Comparison of ENCODE assay signal across 2 cellular contexts in genomic region chr9:131320031-131320685, GRCh38.
TF ChIP-seq lines count a peak whose summit lies in the region.

No MANE protein-coding gene starts in this region.

TF ChIP-seq in SK-N-SH, 30 proteins besides CTCF, POLR2A, EP300 and RAD21:
- TF ChIP-seq FOXM1 (IDR thresholded peaks at IDR 0.05; ENCODE audit: low read depth) = no peak
- TF ChIP-seq SIN3A (IDR thresholded peaks at IDR 0.05; ENCODE audit: borderline replicate concordance, low read depth, low read length) = no peak
- no peak for TF ChIP-seq GABPA (IDR thresholded peaks at IDR 0.05; ENCODE audit: low read depth)
- no peak for TF ChIP-seq TEAD4 (IDR thresholded peaks at IDR 0.05; ENCODE audit: borderline replicate concordance, insufficient read depth)
- TF ChIP-seq TAF1 (IDR thresholded peaks at IDR 0.05; ENCODE audit: borderline replicate concordance, low read depth, low read length) = no peak
- TF ChIP-seq, protein P1, sequence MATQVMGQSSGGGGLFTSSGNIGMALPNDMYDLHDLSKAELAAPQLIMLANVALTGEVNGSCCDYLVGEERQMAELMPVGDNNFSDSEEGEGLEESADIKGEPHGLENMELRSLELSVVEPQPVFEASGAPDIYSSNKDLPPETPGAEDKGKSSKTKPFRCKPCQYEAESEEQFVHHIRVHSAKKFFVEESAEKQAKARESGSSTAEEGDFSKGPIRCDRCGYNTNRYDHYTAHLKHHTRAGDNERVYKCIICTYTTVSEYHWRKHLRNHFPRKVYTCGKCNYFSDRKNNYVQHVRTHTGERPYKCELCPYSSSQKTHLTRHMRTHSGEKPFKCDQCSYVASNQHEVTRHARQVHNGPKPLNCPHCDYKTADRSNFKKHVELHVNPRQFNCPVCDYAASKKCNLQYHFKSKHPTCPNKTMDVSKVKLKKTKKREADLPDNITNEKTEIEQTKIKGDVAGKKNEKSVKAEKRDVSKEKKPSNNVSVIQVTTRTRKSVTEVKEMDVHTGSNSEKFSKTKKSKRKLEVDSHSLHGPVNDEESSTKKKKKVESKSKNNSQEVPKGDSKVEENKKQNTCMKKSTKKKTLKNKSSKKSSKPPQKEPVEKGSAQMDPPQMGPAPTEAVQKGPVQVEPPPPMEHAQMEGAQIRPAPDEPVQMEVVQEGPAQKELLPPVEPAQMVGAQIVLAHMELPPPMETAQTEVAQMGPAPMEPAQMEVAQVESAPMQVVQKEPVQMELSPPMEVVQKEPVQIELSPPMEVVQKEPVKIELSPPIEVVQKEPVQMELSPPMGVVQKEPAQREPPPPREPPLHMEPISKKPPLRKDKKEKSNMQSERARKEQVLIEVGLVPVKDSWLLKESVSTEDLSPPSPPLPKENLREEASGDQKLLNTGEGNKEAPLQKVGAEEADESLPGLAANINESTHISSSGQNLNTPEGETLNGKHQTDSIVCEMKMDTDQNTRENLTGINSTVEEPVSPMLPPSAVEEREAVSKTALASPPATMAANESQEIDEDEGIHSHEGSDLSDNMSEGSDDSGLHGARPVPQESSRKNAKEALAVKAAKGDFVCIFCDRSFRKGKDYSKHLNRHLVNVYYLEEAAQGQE (IDR thresholded peaks at IDR 0.05; ENCODE audit: low read depth, low read length) = no peak

TF ChIP-seq in SK-N-SH treated with all-trans-retinoic acid at 6 μM for 48 hours, 23 proteins besides CTCF, POLR2A, EP300 and RAD21:
- TF ChIP-seq, protein P2, sequence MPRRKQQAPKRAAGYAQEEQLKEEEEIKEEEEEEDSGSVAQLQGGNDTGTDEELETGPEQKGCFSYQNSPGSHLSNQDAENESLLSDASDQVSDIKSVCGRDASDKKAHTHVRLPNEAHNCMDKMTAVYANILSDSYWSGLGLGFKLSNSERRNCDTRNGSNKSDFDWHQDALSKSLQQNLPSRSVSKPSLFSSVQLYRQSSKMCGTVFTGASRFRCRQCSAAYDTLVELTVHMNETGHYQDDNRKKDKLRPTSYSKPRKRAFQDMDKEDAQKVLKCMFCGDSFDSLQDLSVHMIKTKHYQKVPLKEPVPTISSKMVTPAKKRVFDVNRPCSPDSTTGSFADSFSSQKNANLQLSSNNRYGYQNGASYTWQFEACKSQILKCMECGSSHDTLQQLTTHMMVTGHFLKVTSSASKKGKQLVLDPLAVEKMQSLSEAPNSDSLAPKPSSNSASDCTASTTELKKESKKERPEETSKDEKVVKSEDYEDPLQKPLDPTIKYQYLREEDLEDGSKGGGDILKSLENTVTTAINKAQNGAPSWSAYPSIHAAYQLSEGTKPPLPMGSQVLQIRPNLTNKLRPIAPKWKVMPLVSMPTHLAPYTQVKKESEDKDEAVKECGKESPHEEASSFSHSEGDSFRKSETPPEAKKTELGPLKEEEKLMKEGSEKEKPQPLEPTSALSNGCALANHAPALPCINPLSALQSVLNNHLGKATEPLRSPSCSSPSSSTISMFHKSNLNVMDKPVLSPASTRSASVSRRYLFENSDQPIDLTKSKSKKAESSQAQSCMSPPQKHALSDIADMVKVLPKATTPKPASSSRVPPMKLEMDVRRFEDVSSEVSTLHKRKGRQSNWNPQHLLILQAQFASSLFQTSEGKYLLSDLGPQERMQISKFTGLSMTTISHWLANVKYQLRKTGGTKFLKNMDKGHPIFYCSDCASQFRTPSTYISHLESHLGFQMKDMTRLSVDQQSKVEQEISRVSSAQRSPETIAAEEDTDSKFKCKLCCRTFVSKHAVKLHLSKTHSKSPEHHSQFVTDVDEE (CRISPR knock-in tag; IDR thresholded peaks at IDR 0.05) = no peak
- no peak for TF ChIP-seq ZNF8 (CRISPR knock-in tag; IDR thresholded peaks at IDR 0.05)
- no peak for TF ChIP-seq ZC3H10 (CRISPR knock-in tag; IDR thresholded peaks at IDR 0.05)
- no peak for TF ChIP-seq ZFP3 (CRISPR knock-in tag; IDR thresholded peaks at IDR 0.05)
- TF ChIP-seq PATZ1 (CRISPR knock-in tag; IDR thresholded peaks at IDR 0.05; ENCODE audit: borderline replicate concordance) = no peak
